ENCODE assay signal across 12 cellular contexts in the genomic region with DNA sequence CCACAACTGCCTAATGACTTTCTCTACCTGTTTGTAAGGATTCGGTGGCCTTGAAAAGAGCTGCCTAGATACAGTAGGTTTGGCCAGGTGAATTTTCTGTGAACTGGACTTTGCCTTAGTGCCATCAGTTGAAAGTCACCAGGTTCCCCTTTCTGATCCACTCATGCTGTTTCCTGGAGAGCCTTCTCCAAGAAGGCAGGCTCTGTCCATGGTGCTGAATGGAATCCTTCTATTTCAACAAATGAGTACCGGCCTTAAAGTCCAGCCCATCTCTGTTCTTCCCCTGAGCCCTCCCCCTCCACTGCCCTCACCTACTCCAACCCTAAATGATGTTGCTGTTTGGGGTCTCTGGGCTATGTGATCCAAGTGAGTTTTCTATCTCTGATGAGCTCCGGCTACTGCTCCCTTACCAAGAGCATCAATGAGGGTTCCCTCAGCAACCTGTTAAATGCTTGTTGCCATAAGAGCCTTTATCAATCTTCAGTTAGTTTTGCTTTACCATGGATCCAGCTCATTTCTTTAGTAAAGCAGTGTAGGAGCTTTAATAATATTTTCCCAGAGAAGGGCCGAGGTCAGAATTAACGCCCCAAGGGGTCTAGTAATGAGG.
A peak's percentile ranks its signal among the peaks of the same experiment; 100 is the strongest.
DNase-seq lines count a peak whose midpoint lies in the region; ATAC-seq, FAIRE-seq and TF ChIP-seq lines count a peak whose summit lies in the region.
"Had no signal": no experiment of that assay in that cellular context is flagged by ENCODE, and none has a peak within 500 bp of the region (broad histone marks: within the 10 kb centered on the region; RNA-seq: fewer than 3 reads in every experiment).

No MANE protein-coding gene starts in this region.

- DNase-seq in GM04504 (ENCODE audit: low read depth) (peak; percentile 15), MM.1S (peak; percentile 31), K562 (ENCODE audit: extremely low read depth in 1 of 4, low spot score in 3 of 4) (peak; percentile 50 to 70 (median 56)), midbrain (lab: John Stamatoyannopoulos, UW) (peak; percentile 9), prostate gland (ENCODE audit: low spot score) (no peak), ovary (no peak)
- no peak for DNase-seq in activated T-cell treated with anti-CD3 and anti-CD28 coated beads, Interleukin-2, amount 50 U/mL, for 1 hour
- DNase-seq: right cardiac atrium had no signal

- intact Hi-C loops in K562 (cut with micrococcal nuclease) (no loop called here), prostate gland (cut with DNase I) (no loop called here), ovary (cut with DNase I) (no loop called here)

- H3K4me1 ChIP-seq in MM.1S (ENCODE audit: low read length) = no peaks in the 10 kb centered on the region
- no peaks in the 10 kb centered on the region for H3K4me1 ChIP-seq in K562 (replicated peaks in 1 of 2; ENCODE audit: control insufficient read depth in 2 of 2, insufficient read depth in 2 of 2, low read length in 2 of 2)
- no peaks in the 10 kb centered on the region for H3K4me1 ChIP-seq in prostate gland (replicated peaks)
- H3K4me1 ChIP-seq in ovary (ENCODE audit: insufficient read depth) = no peaks in the 10 kb centered on the region
- H3K4me1 ChIP-seq: thyroid gland had no signal

- no peak for TF ChIP-seq CTCF in MM.1S (IDR thresholded peaks at IDR 0.05; ENCODE audit: low read length)
- no peak for TF ChIP-seq CTCF in K562 (IDR thresholded peaks at IDR 0.05 in 2 of 3, conservative IDR thresholded peaks at IDR 0.05 in 1 of 3; ENCODE audit: insufficient read depth in 2 of 3, low read depth in 1 of 3, low read length in 3 of 3)
- no peak for TF ChIP-seq CTCF in prostate gland (IDR thresholded peaks at IDR 0.05)
- no peak for TF ChIP-seq CTCF in ovary (IDR thresholded peaks at IDR 0.05)

- peak; percentile 44; the same call in 1 of the 3 replicates for ATAC-seq in K562
- ATAC-seq in GM21529 (IDR thresholded peaks at IDR 0.05; ENCODE audit: unreplicated experiment) = no peak
- ATAC-seq: right cardiac atrium had no signal

- H3K27ac ChIP-seq in MM.1S (ENCODE audit: low read length) (no peak overlapping the region), K562 (ENCODE audit: extremely low read depth, low read depth, low read length) (no peak overlapping the region), prostate gland (no peak overlapping the region), ovary (no peak overlapping the region)
- H3K27ac ChIP-seq: epithelial cell of prostate, thyroid gland, VCaP had no signal

- POLR2A ChIA-PET in K562 (lab: Yijun Ruan, JAX) = interaction anchor here (0.6 kb wide), 1 partner anchor 26 kb away, joined by 3 read pairs; no protein-coding TSS in a partner anchor

- no peaks in the 10 kb centered on the region for H3K9me2 ChIP-seq in MM.1S (replicated peaks; ENCODE audit: insufficient read depth, low read length)

- TF ChIP-seq RAD21 in K562 (CRISPR knock-in tag; conservative IDR thresholded peaks at IDR 0.05 in 1 of 2, IDR thresholded peaks at IDR 0.05 in 1 of 2) = no peak

- no TSS peak for BruUV-seq in K562 (replicated peaks; lab: Mats Ljungman, UMichigan)

- H3K36me3 ChIP-seq in MM.1S (replicated peaks; ENCODE audit: insufficient read depth, low read length) (no peaks in the 10 kb centered on the region), K562 (ENCODE audit: control insufficient read depth, insufficient read depth, low read length) (no peaks in the 10 kb centered on the region), prostate gland (no peaks in the 10 kb centered on the region), ovary (no peaks in the 10 kb centered on the region)
- H3K36me3 ChIP-seq: thyroid gland had no signal

- H3K4me2 ChIP-seq in MM.1S (ENCODE audit: low read depth, low read length) (no peak overlapping the region), K562 (ENCODE audit: insufficient read depth, low read length) (no peak overlapping the region)

- H4K20me1 ChIP-seq in MM.1S (ENCODE audit: insufficient read depth, low read length) (no peaks in the 10 kb centered on the region), K562 (replicated peaks; ENCODE audit: control insufficient read depth, insufficient read depth, low read length) (peaks cover 7% of the 10 kb centered on the region; the same call in 1 of the 2 replicates)

- TF ChIP-seq POLR2A in K562 (conservative IDR thresholded peaks at IDR 0.05) (no peak), prostate gland (IDR thresholded peaks at IDR 0.05) (no peak), ovary (IDR thresholded peaks at IDR 0.05) (no peak)

- no peak overlapping the region for H2AFZ ChIP-seq in MM.1S (ENCODE audit: low read length)
- no peak overlapping the region for H2AFZ ChIP-seq in K562 (ENCODE audit: low read depth, low read length)

- in situ Hi-C loops in K562 (cut with MboI) = no loop called here

- CTCF ChIA-PET in K562 (lab: Yijun Ruan, JAX; ENCODE audit: low intra/inter-chr PET ratio) = no interaction called here

- H3F3A ChIP-seq in MM.1S (ENCODE audit: insufficient read depth, low read length) = no peaks in the 10 kb centered on the region

- H3K9ac ChIP-seq in MM.1S (ENCODE audit: low read length) (no peak overlapping the region), K562 (ENCODE audit: insufficient read depth in 1 of 2, low read depth in 2 of 2, low read length in 2 of 2) (no peak overlapping the region)

- H3K9me3 ChIP-seq in MM.1S (replicated peaks; ENCODE audit: insufficient read depth, low read length) = no peaks in the 10 kb centered on the region
- no peaks in the 10 kb centered on the region for H3K9me3 ChIP-seq in K562 (replicated peaks; ENCODE audit: control insufficient read depth, insufficient read depth, low read depth, low read length)
- no peaks in the 10 kb centered on the region for H3K9me3 ChIP-seq in prostate gland
- H3K9me3 ChIP-seq in ovary = no peaks in the 10 kb centered on the region
- H3K9me3 ChIP-seq: thyroid gland had no signal

- H3K79me2 ChIP-seq in MM.1S (ENCODE audit: low read length) (no peaks in the 10 kb centered on the region), K562 (ENCODE audit: control insufficient read depth, insufficient read depth, low read length) (no peaks in the 10 kb centered on the region)

- WGBS in K562 (ENCODE audit: insufficient coverage, low coverage, missing lambda C conversion rate) = 2% methylated on average over 5 of the region's 5 CpGs
- WGBS in prostate gland = 69% methylated on average over 5 of the region's 5 CpGs
- WGBS in ovary, 3 donors = 57 to 68% (median 67%) methylated on average over 5 of the region's 5 CpGs

- peaks cover 39% of the 10 kb centered on the region for H3K27me3 ChIP-seq in MM.1S (replicated peaks; ENCODE audit: insufficient read depth, low read length)
- H3K27me3 ChIP-seq in K562 (ENCODE audit: control insufficient read depth in 2 of 2, insufficient read depth in 2 of 2, low read length in 2 of 2) = no peaks in the 10 kb centered on the region
- H3K27me3 ChIP-seq in prostate gland (replicated peaks; ENCODE audit: insufficient read depth) = peaks cover 4% of the 10 kb centered on the region
- H3K27me3 ChIP-seq in ovary = no peaks in the 10 kb centered on the region
- H3K27me3 ChIP-seq: thyroid gland had no signal

- no peaks in the 10 kb centered on the region for H3K9me1 ChIP-seq in K562 (ENCODE audit: control insufficient read depth, insufficient read depth, low read length)

- TF ChIP-seq EP300 in K562 (IDR thresholded peaks at IDR 0.05; ENCODE audit: low read length) (no peak), ovary (IDR thresholded peaks at IDR 0.05) (no peak)

- H3K4me3 ChIP-seq in MM.1S (ENCODE audit: low read length) (no peak overlapping the region), K562 (no peak overlapping the region), prostate gland (no peak overlapping the region), ovary (no peak overlapping the region)
- H3K4me3 ChIP-seq: thyroid gland had no signal

- peak; percentile 74 for FAIRE-seq in K562 (lab: Jason Lieb, UNC)

TF ChIP-seq in K562, 482 proteins besides CTCF, POLR2A, EP300 and RAD21 (continues in another document):
- TF ChIP-seq NFATC3 (IDR thresholded peaks at IDR 0.05) = no peak
- peak; percentile 99 for TF ChIP-seq EHMT2 (IDR thresholded peaks at IDR 0.05)
- no peak for TF ChIP-seq ZNF449 (CRISPR knock-in tag; IDR thresholded peaks at IDR 0.05)
- no peak for TF ChIP-seq WHSC1 (IDR thresholded peaks at IDR 0.05; ENCODE audit: low read length)
- TF ChIP-seq HOXB6 (CRISPR knock-in tag; IDR thresholded peaks at IDR 0.05; ENCODE audit: borderline replicate concordance) = no peak
- no peak for TF ChIP-seq ETV1 (tag; conservative IDR thresholded peaks at IDR 0.05; ENCODE audit: low read depth)
- no peak for TF ChIP-seq ZNF121 (CRISPR knock-in tag; conservative IDR thresholded peaks at IDR 0.05)
- no peak for TF ChIP-seq NR2C1 (IDR thresholded peaks at IDR 0.05)
- TF ChIP-seq NR2C1 (tag; IDR thresholded peaks at IDR 0.05) = peak; percentile 36; the same call in 1 of the 2 replicates
- TF ChIP-seq SRF (CRISPR knock-in tag; IDR thresholded peaks at IDR 0.05) = 0 out of 4 replicates have a peak, but pooled peaks of 1 of the 2 experiments have one; percentile 26
- TF ChIP-seq ZNF263 (CRISPR knock-in tag; IDR thresholded peaks at IDR 0.05; ENCODE audit: borderline replicate concordance) = 0 out of 2 replicates have a peak, but pooled peaks have one; percentile 39
- peak; percentile 29; the same call in 1 of the 2 replicates for TF ChIP-seq CXXC5 (CRISPR knock-in tag; IDR thresholded peaks at IDR 0.05)
- TF ChIP-seq SRSF9 (IDR thresholded peaks at IDR 0.05; ENCODE audit: borderline replicate concordance, low read depth, low read length) = no peak
- no peak for TF ChIP-seq E2F1 (CRISPR knock-in tag; IDR thresholded peaks at IDR 0.05)

Comparison
In these comparisons a context has a peak if more than half of its experiments do, and no peak if none do; other contexts are left out.
1. DNase-seq: peak in GM04504 (single experiment), MM.1S (single experiment), K562 (4 of 4) and midbrain (single experiment); none in activated T-cell treated with anti-CD3 and anti-CD28 coated beads, Interleukin-2, amount 50 U/mL, for 1 hour (single experiment), prostate gland (single experiment) and ovary (0 of 5).